Comparison of ENCODE assay signal across 1 cellular context in genomic region chr12:13044002-13044858, GRCh38.
TF ChIP-seq lines count a peak whose summit lies in the region.

A gene with protein sequence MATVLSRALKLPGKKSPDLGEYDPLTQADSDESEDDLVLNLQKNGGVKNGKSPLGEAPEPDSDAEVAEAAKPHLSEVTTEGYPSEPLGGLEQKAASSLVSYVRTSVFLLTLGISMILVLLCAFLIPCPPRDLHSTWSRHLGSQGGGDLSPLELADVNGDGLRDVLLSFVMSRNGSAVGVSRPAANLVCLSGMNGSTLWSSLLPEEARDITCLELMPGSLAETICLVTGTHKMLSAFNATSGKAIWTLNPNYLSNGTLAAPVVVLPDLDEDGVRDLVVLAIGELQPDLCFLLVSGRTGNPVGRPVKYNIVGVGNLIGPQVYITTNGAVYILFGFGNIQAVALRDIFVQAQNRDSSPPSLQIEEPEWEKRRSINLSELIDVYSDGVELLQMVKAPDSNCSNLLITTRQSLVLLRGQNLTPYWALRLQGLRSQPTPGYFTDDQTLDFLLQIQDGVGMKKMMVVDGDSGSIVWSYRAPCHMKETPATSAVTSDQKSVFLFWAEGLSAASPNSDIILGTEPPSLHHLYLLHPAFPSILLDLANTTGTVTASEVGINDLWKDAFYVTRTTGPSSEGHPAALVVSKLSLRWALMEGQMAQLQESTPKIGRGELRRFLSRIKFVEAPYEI (plus strand): TSS chr12:13044381. CDS start chr12:13044404, 23 bp downstream.

TF ChIP-seq in HEK293, 187 proteins besides CTCF, POLR2A, EP300 and RAD21 (continued from another document and continues in another):
- peak; percentile 54 for TF ChIP-seq SP7 (tag by site-specific recombination; IDR thresholded peaks at IDR 0.05)
- no peak for TF ChIP-seq ZNF146 (tag by site-specific recombination; IDR thresholded peaks at IDR 0.05)
- no peak for TF ChIP-seq ZNF174 (tag by site-specific recombination; IDR thresholded peaks at IDR 0.05)
- TF ChIP-seq PRDM1 (tag by site-specific recombination; IDR thresholded peaks at IDR 0.05) = peak; percentile 78
- no peak for TF ChIP-seq MYNN (tag by site-specific recombination; IDR thresholded peaks at IDR 0.05; ENCODE audit: borderline replicate concordance)
- TF ChIP-seq ZNF214 (tag by site-specific recombination; IDR thresholded peaks at IDR 0.05; ENCODE audit: borderline replicate concordance) = no peak
- TF ChIP-seq ZNF394 (tag by site-specific recombination; IDR thresholded peaks at IDR 0.05; ENCODE audit: borderline replicate concordance) = no peak; the same call in 1 of the 2 replicates
- no peak for TF ChIP-seq ZNF596 (tag by site-specific recombination; IDR thresholded peaks at IDR 0.05)
- TF ChIP-seq ZNF16 (tag by site-specific recombination; IDR thresholded peaks at IDR 0.05; ENCODE audit: low read depth) = no peak
- peak; percentile 23; the same call in 1 of the 2 replicates for TF ChIP-seq GLIS1 (tag by site-specific recombination; IDR thresholded peaks at IDR 0.05)
- TF ChIP-seq ZNF311 (tag by site-specific recombination; IDR thresholded peaks at IDR 0.05; ENCODE audit: borderline replicate concordance) = no peak
- no peak for TF ChIP-seq ZNF624 (tag by site-specific recombination; IDR thresholded peaks at IDR 0.05)
- no peak for TF ChIP-seq ZNF677 (tag by site-specific recombination; IDR thresholded peaks at IDR 0.05)
- TF ChIP-seq SP3 (tag by site-specific recombination; IDR thresholded peaks at IDR 0.05) = peak; percentile 48
- TF ChIP-seq ZFP69B (tag by site-specific recombination; IDR thresholded peaks at IDR 0.05) = peak; percentile 100
- no peak for TF ChIP-seq ZNF510 (tag by site-specific recombination; IDR thresholded peaks at IDR 0.05; ENCODE audit: insufficient replicate concordance)
- TF ChIP-seq TCF7L2 (IDR thresholded peaks at IDR 0.05; ENCODE audit: borderline replicate concordance, low read depth, low read length) = no peak
- TF ChIP-seq, protein P1, sequence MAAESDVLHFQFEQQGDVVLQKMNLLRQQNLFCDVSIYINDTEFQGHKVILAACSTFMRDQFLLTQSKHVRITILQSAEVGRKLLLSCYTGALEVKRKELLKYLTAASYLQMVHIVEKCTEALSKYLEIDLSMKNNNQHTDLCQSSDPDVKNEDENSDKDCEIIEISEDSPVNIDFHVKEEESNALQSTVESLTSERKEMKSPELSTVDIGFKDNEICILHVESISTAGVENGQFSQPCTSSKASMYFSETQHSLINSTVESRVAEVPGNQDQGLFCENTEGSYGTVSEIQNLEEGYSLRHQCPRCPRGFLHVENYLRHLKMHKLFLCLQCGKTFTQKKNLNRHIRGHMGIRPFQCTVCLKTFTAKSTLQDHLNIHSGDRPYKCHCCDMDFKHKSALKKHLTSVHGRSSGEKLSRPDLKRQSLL (tag by site-specific recombination; IDR thresholded peaks at IDR 0.05) = no peak
- TF ChIP-seq ZNF670 (tag by site-specific recombination; IDR thresholded peaks at IDR 0.05; ENCODE audit: low read depth) = no peak
- no peak for TF ChIP-seq ZBTB1 (tag by site-specific recombination; IDR thresholded peaks at IDR 0.05)
- TF ChIP-seq, protein P2, sequence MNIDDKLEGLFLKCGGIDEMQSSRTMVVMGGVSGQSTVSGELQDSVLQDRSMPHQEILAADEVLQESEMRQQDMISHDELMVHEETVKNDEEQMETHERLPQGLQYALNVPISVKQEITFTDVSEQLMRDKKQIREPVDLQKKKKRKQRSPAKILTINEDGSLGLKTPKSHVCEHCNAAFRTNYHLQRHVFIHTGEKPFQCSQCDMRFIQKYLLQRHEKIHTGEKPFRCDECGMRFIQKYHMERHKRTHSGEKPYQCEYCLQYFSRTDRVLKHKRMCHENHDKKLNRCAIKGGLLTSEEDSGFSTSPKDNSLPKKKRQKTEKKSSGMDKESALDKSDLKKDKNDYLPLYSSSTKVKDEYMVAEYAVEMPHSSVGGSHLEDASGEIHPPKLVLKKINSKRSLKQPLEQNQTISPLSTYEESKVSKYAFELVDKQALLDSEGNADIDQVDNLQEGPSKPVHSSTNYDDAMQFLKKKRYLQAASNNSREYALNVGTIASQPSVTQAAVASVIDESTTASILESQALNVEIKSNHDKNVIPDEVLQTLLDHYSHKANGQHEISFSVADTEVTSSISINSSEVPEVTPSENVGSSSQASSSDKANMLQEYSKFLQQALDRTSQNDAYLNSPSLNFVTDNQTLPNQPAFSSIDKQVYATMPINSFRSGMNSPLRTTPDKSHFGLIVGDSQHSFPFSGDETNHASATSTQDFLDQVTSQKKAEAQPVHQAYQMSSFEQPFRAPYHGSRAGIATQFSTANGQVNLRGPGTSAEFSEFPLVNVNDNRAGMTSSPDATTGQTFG (tag by site-specific recombination; IDR thresholded peaks at IDR 0.05; ENCODE audit: borderline replicate concordance) = no peak
- TF ChIP-seq, protein P3, sequence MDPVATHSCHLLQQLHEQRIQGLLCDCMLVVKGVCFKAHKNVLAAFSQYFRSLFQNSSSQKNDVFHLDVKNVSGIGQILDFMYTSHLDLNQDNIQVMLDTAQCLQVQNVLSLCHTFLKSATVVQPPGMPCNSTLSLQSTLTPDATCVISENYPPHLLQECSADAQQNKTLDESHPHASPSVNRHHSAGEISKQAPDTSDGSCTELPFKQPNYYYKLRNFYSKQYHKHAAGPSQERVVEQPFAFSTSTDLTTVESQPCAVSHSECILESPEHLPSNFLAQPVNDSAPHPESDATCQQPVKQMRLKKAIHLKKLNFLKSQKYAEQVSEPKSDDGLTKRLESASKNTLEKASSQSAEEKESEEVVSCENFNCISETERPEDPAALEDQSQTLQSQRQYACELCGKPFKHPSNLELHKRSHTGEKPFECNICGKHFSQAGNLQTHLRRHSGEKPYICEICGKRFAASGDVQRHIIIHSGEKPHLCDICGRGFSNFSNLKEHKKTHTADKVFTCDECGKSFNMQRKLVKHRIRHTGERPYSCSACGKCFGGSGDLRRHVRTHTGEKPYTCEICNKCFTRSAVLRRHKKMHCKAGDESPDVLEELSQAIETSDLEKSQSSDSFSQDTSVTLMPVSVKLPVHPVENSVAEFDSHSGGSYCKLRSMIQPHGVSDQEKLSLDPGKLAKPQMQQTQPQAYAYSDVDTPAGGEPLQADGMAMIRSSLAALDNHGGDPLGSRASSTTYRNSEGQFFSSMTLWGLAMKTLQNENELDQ (tag by site-specific recombination; IDR thresholded peaks at IDR 0.05; ENCODE audit: low read depth) = 0 out of 2 replicates have a peak, but pooled peaks have one; percentile 4
- TF ChIP-seq KLF16 (tag by site-specific recombination; IDR thresholded peaks at IDR 0.05) = peak; percentile 59; the same call in 1 of the 2 replicates
- no peak for TF ChIP-seq BCL11B (tag by site-specific recombination; IDR thresholded peaks at IDR 0.05; ENCODE audit: low read depth)
- TF ChIP-seq ZXDB (tag by site-specific recombination; IDR thresholded peaks at IDR 0.05) = peak; percentile 84
- TF ChIP-seq HOXC10 (CRISPR knock-in tag; IDR thresholded peaks at IDR 0.05) = no peak
- TF ChIP-seq ZNF488 (tag by site-specific recombination; IDR thresholded peaks at IDR 0.05) = no peak
- TF ChIP-seq ZNF521 (tag by site-specific recombination; IDR thresholded peaks at IDR 0.05) = no peak
- no peak for TF ChIP-seq ZNF114 (tag by site-specific recombination; IDR thresholded peaks at IDR 0.05)
- TF ChIP-seq ZNF416 (tag by site-specific recombination; IDR thresholded peaks at IDR 0.05) = no peak
- TF ChIP-seq ZNF335 (tag by site-specific recombination; conservative IDR thresholded peaks at IDR 0.05) = peak; percentile 99
- no peak for TF ChIP-seq ZNF610 (tag by site-specific recombination; IDR thresholded peaks at IDR 0.05; ENCODE audit: borderline replicate concordance)
- TF ChIP-seq KLF9 (tag by site-specific recombination; IDR thresholded peaks at IDR 0.05; ENCODE audit: low read depth) = 0 out of 2 replicates have a peak, but pooled peaks have one; percentile 4
- TF ChIP-seq, protein P4, sequence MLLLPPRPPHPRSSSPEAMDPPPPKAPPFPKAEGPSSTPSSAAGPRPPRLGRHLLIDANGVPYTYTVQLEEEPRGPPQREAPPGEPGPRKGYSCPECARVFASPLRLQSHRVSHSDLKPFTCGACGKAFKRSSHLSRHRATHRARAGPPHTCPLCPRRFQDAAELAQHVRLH (tag by site-specific recombination; IDR thresholded peaks at IDR 0.05) = no peak
- TF ChIP-seq GLI2 (tag by site-specific recombination; IDR thresholded peaks at IDR 0.05; ENCODE audit: borderline replicate concordance, low read depth) = no peak
- TF ChIP-seq, protein P5, sequence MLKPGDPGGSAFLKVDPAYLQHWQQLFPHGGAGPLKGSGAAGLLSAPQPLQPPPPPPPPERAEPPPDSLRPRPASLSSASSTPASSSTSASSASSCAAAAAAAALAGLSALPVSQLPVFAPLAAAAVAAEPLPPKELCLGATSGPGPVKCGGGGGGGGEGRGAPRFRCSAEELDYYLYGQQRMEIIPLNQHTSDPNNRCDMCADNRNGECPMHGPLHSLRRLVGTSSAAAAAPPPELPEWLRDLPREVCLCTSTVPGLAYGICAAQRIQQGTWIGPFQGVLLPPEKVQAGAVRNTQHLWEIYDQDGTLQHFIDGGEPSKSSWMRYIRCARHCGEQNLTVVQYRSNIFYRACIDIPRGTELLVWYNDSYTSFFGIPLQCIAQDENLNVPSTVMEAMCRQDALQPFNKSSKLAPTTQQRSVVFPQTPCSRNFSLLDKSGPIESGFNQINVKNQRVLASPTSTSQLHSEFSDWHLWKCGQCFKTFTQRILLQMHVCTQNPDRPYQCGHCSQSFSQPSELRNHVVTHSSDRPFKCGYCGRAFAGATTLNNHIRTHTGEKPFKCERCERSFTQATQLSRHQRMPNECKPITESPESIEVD (tag by site-specific recombination; IDR thresholded peaks at IDR 0.05) = no peak
- TF ChIP-seq PRDM10 (tag by site-specific recombination; IDR thresholded peaks at IDR 0.05) = no peak
- TF ChIP-seq ZNF707 (tag by site-specific recombination; IDR thresholded peaks at IDR 0.05) = no peak
- TF ChIP-seq, protein P6, sequence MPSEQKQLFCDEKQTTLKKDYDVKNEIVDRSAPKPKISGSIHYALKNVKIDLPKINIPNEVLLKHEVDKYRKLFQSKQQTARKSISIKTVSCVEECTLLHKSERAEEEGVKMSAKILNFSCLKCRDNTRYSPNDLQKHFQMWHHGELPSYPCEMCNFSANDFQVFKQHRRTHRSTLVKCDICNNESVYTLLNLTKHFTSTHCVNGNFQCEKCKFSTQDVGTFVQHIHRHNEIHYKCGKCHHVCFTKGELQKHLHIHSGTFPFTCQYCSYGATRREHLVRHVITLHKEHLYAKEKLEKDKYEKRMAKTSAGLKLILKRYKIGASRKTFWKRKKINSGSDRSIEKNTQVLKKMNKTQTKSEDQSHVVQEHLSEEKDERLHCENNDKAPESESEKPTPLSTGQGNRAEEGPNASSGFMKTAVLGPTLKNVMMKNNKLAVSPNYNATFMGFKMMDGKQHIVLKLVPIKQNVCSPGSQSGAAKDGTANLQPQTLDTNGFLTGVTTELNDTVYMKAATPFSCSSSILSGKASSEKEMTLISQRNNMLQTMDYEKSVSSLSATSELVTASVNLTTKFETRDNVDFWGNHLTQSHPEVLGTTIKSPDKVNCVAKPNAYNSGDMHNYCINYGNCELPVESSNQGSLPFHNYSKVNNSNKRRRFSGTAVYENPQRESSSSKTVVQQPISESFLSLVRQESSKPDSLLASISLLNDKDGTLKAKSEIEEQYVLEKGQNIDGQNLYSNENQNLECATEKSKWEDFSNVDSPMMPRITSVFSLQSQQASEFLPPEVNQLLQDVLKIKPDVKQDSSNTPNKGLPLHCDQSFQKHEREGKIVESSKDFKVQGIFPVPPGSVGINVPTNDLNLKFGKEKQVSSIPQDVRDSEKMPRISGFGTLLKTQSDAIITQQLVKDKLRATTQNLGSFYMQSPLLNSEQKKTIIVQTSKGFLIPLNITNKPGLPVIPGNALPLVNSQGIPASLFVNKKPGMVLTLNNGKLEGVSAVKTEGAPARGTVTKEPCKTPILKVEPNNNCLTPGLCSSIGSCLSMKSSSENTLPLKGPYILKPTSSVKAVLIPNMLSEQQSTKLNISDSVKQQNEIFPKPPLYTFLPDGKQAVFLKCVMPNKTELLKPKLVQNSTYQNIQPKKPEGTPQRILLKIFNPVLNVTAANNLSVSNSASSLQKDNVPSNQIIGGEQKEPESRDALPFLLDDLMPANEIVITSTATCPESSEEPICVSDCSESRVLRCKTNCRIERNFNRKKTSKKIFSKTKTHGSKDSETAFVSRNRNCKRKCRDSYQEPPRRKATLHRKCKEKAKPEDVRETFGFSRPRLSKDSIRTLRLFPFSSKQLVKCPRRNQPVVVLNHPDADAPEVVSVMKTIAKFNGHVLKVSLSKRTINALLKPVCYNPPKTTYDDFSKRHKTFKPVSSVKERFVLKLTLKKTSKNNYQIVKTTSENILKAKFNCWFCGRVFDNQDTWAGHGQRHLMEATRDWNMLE (tag by site-specific recombination; conservative IDR thresholded peaks at IDR 0.05; ENCODE audit: low read depth) = no peak
- no peak for TF ChIP-seq ZNF239 (tag by site-specific recombination; IDR thresholded peaks at IDR 0.05)
- TF ChIP-seq SCRT1 (tag by site-specific recombination; IDR thresholded peaks at IDR 0.05; ENCODE audit: borderline replicate concordance) = no peak
